8 cellular contexts compared by ENCODE assay signal in the genomic region with DNA sequence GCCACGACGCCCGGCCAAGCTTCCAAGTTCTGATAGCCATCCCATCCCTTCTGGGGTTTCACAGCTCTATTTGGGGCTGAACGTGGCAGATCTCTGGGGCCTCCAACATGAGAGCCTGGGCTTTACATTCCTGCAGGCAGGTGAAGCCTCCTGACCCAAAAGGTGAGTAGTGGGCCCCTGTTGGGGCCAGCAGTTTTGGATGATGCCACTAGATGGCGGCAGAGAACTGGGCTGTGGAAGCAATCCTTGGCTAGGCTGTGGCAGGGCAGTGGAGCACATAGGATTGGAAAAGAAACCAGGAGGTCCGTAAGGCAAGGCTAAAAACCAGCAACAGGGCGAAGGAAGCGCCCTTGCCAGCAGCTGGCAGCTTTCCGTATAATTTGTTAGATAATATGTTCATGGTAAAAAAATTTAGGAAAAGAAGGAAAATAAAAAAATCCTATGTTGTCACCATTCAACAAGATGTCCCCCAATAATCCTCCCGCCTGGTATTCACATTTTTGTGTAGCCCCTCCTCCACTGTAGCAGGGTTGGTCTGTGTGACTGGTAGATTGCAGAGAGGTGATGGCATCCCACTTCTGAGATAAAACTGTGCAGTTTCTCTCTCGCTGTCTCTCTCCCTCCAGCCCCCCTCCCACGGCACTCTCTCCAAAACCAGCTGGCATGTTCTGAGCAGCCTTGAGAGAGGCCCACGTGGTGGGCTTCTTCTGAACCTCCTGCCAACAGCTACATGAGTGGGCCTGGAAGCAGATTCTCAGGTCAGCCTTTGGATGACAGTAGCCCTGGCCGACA. TPM values are rescaled to one million over a fixed set of nuclear protein-coding genes. Genes with fewer than 3 reads are reported as not detected.
DNase-seq lines count a peak whose midpoint lies in the region; ATAC-seq and TF ChIP-seq lines count a peak whose summit lies in the region.

No MANE protein-coding gene starts in this region.

- no peaks in the 10 kb centered on the region for H3K27me3 ChIP-seq in lower lobe of right lung (ENCODE audit: low read depth)

- H3K4me1 ChIP-seq in lower lobe of right lung, result peaks cover 26% of the 10 kb centered on the region

- no peaks in the 10 kb centered on the region for H3K27me3 Mint-ChIP-seq in activated CD4-positive, alpha-beta T cell treated with anti-CD3 and anti-CD28 coated beads, Interleukin-2, amount 10 ng/mL, durations not matched to agents 24 days and 14 days

- H3K27ac Mint-ChIP-seq in activated CD4-positive, alpha-beta T cell treated with anti-CD3 and anti-CD28 coated beads, Interleukin-2, amount 10 ng/mL, durations not matched to agents 24 days and 14 days, result no peak overlapping the region

- DNase-seq in SIG-M5 treated with dmso at 0.1 percent for 504 hours (lab: John Stamatoyannopoulos, UW; ENCODE audit: unreplicated experiment) (peak; percentile 53), SIG-M5 (lab: John Stamatoyannopoulos, UW) (no peak), NCI-H2227 (lab: John Stamatoyannopoulos, UW; ENCODE audit: unreplicated experiment) (peak; percentile 84), dedifferentiated amniotic fluid mesenchymal stem cell (ENCODE audit: extremely low spot score) (peak; percentile 43), lower lobe of right lung (peak; percentile 57)
- DNase-seq in activated CD4-positive, alpha-beta T cell treated with anti-CD3 and anti-CD28 coated beads, Interleukin-2, amount 10 ng/mL, durations not matched to agents 24 days and 14 days, result peak; percentile 88
- DNase-seq in stimulated activated CD8-positive, alpha-beta memory T cell treated with anti-CD3 and anti-CD28 coated beads, Interleukin-12 subunit alpha, Interleukin-12 subunit beta, amount 100 ng/mL, for 4 hours (ENCODE audit: low read depth), result peak; percentile 8

- H3K27ac ChIP-seq in lower lobe of right lung, result no peak overlapping the region

- no peaks in the 10 kb centered on the region for H3K9me3 ChIP-seq in lower lobe of right lung

- peak; percentile 68 for ATAC-seq in HG02852 (IDR thresholded peaks at IDR 0.05; ENCODE audit: unreplicated experiment)
- peak; percentile 87 for ATAC-seq in lower lobe of right lung

- H3K36me3 Mint-ChIP-seq in activated CD4-positive, alpha-beta T cell treated with anti-CD3 and anti-CD28 coated beads, Interleukin-2, amount 10 ng/mL, durations not matched to agents 24 days and 14 days (ENCODE audit: low read depth), result peaks cover 9% of the 10 kb centered on the region

- peaks cover 32% of the 10 kb centered on the region for H3K4me1 Mint-ChIP-seq in activated CD4-positive, alpha-beta T cell treated with anti-CD3 and anti-CD28 coated beads, Interleukin-2, amount 10 ng/mL, durations not matched to agents 24 days and 14 days

- H3K9me3 Mint-ChIP-seq in activated CD4-positive, alpha-beta T cell treated with anti-CD3 and anti-CD28 coated beads, Interleukin-2, amount 10 ng/mL, durations not matched to agents 24 days and 14 days, result no peaks in the 10 kb centered on the region

- intact Hi-C loops in activated CD4-positive, alpha-beta T cell treated with anti-CD3 and anti-CD28 coated beads, Interleukin-2, amount 10 ng/mL, durations not matched to agents 24 days and 14 days (cut with micrococcal nuclease), result loop anchor here (10.0 kb wide), 1 partner anchor 1352 kb away; no protein-coding TSS in a partner anchor
- intact Hi-C loops in lower lobe of right lung (cut with DNase I), result no loop called here

- peak; percentile 81 for TF ChIP-seq CTCF in lower lobe of right lung (IDR thresholded peaks at IDR 0.05)

- no peak overlapping the region for H3K4me3 ChIP-seq in lower lobe of right lung

- H3K4me3 Mint-ChIP-seq in activated CD4-positive, alpha-beta T cell treated with anti-CD3 and anti-CD28 coated beads, Interleukin-2, amount 10 ng/mL, durations not matched to agents 24 days and 14 days, result no peak overlapping the region

- no peaks in the 10 kb centered on the region for H3K36me3 ChIP-seq in lower lobe of right lung

RNA-seq across cellular contexts. Expression of a gene that starts 43.6 kb away (rescaled TPM):
- total RNA-seq in activated CD4-positive, alpha-beta T cell treated with anti-CD3 and anti-CD28 coated beads, Interleukin-2, amount 10 ng/mL, durations not matched to agents 24 days and 14 days, result not detected in 2 replicates
- not detected for total RNA-seq in lower lobe of right lung
